In the genomic region with DNA sequence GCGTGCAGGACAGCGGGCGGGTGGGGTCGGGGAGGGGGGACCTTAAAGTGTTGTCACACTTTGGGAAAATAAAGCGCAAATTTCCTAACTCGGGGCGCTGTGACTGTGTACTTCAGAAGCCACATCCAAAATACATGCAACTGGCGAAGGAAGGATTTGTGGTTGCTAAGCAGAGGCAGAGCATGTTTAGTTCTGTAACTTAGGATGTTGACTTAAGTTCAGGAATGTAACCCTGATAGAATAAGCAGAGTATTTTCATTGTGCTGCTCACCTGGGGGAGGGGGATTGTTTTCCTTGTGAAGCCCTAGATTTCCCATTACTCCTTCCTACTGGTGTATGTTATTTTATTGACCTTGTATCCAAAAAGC, we compare ENCODE assay signal across 7 cellular contexts. TPM values are rescaled to one million over a fixed set of nuclear protein-coding genes. Genes with fewer than 3 reads are reported as not detected.
DNase-seq lines count a peak whose midpoint lies in the region; ATAC-seq and TF ChIP-seq lines count a peak whose summit lies in the region.

No MANE protein-coding gene starts in this region.

- H2AFZ ChIP-seq in H9 (ENCODE audit: low read length) (no peak overlapping the region), neural cell (ENCODE audit: low read depth, low read length) (no peak overlapping the region)

- H3K14ac ChIP-seq in H9 (ENCODE audit: insufficient read depth, low read length), result no peak overlapping the region

- H4K91ac ChIP-seq in H9 (ENCODE audit: insufficient read length, low read depth, low read length), result no peak overlapping the region

- peaks cover 41% of the 10 kb centered on the region in 2 experiments for H3K4me1 Mint-ChIP-seq in H9

- H2BK15ac ChIP-seq in H9 (ENCODE audit: low read depth, low read length), result no peak overlapping the region

- H4K20me1 ChIP-seq in H9 (ENCODE audit: control insufficient read depth, insufficient read depth, insufficient read length) (no peaks in the 10 kb centered on the region), neural cell (ENCODE audit: insufficient read depth) (no peaks in the 10 kb centered on the region)

- H2BK5ac ChIP-seq in H9 (ENCODE audit: insufficient read length, low read length), result no peak overlapping the region

- H3K9me3 ChIP-seq in H9 (ENCODE audit: control insufficient read depth, low read depth, low read length), result no peaks in the 10 kb centered on the region
- H3K9me3 ChIP-seq in neural cell (ENCODE audit: low read length), result no peaks in the 10 kb centered on the region

- H3K23ac ChIP-seq in H9 (ENCODE audit: insufficient read length, low read depth, low read length), result no peak overlapping the region

- TF ChIP-seq CTCF in H9 (conservative IDR thresholded peaks at IDR 0.05) (no peak), neural cell (IDR thresholded peaks at IDR 0.05; ENCODE audit: poor library complexity, severe bottlenecking) (no peak)

- no peaks in the 10 kb centered on the region for H3K9me2 ChIP-seq in neural cell (ENCODE audit: insufficient read depth, low read length)

- no peak overlapping the region for H4K5ac ChIP-seq in H9 (ENCODE audit: insufficient read length, low read depth, low read length)

- H3K27me3 Mint-ChIP-seq in H9 (ENCODE audit: low read depth), result peaks cover 37% of the 10 kb centered on the region

- peaks cover 16% of the 10 kb centered on the region; the same call in 1 of the 2 replicates for H3K4me1 ChIP-seq in H9 (ENCODE audit: insufficient read depth, low read length)

- H2BK120ac ChIP-seq in H9 (ENCODE audit: low read depth, low read length, poor library complexity, severe bottlenecking), result no peak overlapping the region

- TF ChIP-seq RAD21 in neural cell (conservative IDR thresholded peaks at IDR 0.05), result no peak

- peak overlapping the region; percentile 64 to 83 for H3K4me3 Mint-ChIP-seq in H9

- peaks cover 4% of the 10 kb centered on the region for H3F3A ChIP-seq in neural cell (ENCODE audit: insufficient read depth, low read length, poor library complexity, severe bottlenecking)

- peaks cover 9% of the 10 kb centered on the region for H3K23me2 ChIP-seq in H9 (ENCODE audit: insufficient read length, low read depth, low read length, poor library complexity, severe bottlenecking)

- peak overlapping the region; percentile 60 for H3K4me3 ChIP-seq in neural cell (ENCODE audit: low read length)

- H3K27ac Mint-ChIP-seq in H9, result no peak overlapping the region; a peak in 1 of 7 replicates

- H2BK12ac ChIP-seq in H9 (ENCODE audit: insufficient read length, low read depth, low read length), result no peak overlapping the region

- no peak overlapping the region for H3K4ac ChIP-seq in H9 (ENCODE audit: low read depth, low read length)

- H3K36me3 ChIP-seq in neural cell (ENCODE audit: insufficient read depth, low read length), result no peaks in the 10 kb centered on the region

- no peak overlapping the region for H2AK5ac ChIP-seq in H9 (ENCODE audit: insufficient read length, low read length)

- H3K18ac ChIP-seq in H9 (ENCODE audit: insufficient read length, low read depth, low read length), result peak overlapping the region; percentile 63

- peaks cover 0 to 5% (median 3%) of the 10 kb centered on the region in 3 experiments; a peak in 6 of 7 replicates for H3K36me3 Mint-ChIP-seq in H9 (ENCODE audit: insufficient read depth in 1 of 3, low read depth in 3 of 3)

- H3K79me2 ChIP-seq in H9 (ENCODE audit: insufficient read depth, low read length) (no peaks in the 10 kb centered on the region), neural cell (replicated peaks; ENCODE audit: insufficient read depth, low read length) (peaks cover 30% of the 10 kb centered on the region)

- H3T11ph ChIP-seq in H9 (ENCODE audit: low read length), result no peak overlapping the region

- no peak overlapping the region for H3K27ac ChIP-seq in H9 (ENCODE audit: insufficient read length, low read depth, low read length)
- H3K27ac ChIP-seq in epithelial cell of prostate, result peak overlapping the region; percentile 88
- no peak overlapping the region for H3K27ac ChIP-seq in neural cell (ENCODE audit: low read length)

- no peak for DNase-seq in H9
- DNase-seq in RPMI7951 (ENCODE audit: low read depth), result peak; percentile 51
- DNase-seq in epithelial cell of prostate (ENCODE audit: low read depth, low spot score), result no peak
- DNase-seq in NCI-H526 (lab: John Stamatoyannopoulos, UW), result no peak

- H4K8ac ChIP-seq in H9 (replicated peaks; ENCODE audit: insufficient read length, low read depth, low read length), result no peak overlapping the region

- H3K9me3 Mint-ChIP-seq in H9, result no peaks in the 10 kb centered on the region

- TF ChIP-seq EP300 in neural cell (conservative IDR thresholded peaks at IDR 0.05; ENCODE audit: poor library complexity, severe bottlenecking), result no peak

- ATAC-seq in HG02938 (IDR thresholded peaks at IDR 0.05; ENCODE audit: unreplicated experiment) (no peak), HG03442 (IDR thresholded peaks at IDR 0.05; ENCODE audit: unreplicated experiment) (no peak)

- no peaks in the 10 kb centered on the region for H3K79me1 ChIP-seq in H9 (ENCODE audit: insufficient read depth, low read depth, low read length, poor library complexity, severe bottlenecking)

- H3K4me2 ChIP-seq in H9 (ENCODE audit: insufficient read depth, insufficient read length, low read length), result peak overlapping the region; percentile 97
- no peak overlapping the region for H3K4me2 ChIP-seq in neural cell (ENCODE audit: low read length)

- no peak overlapping the region for H3K9ac ChIP-seq in H9 (ENCODE audit: extremely low read depth, insufficient read length, low read length)
- no peak overlapping the region for H3K9ac ChIP-seq in neural cell (ENCODE audit: low read length)

- no CpG with 5 or more reads among the region's 8 CpGs for WGBS in H9 (ENCODE audit: extremely low coverage, insufficient read length, low lambda C conversion rate)

- no peak overlapping the region for H3K56ac ChIP-seq in H9 (ENCODE audit: insufficient read length, low read depth, low read length)

- H3K27me3 ChIP-seq in H9 (ENCODE audit: insufficient read depth, low read length), result peaks cover 6% of the 10 kb centered on the region; the same call in 1 of the 2 replicates
- H3K27me3 ChIP-seq in neural cell (ENCODE audit: insufficient read depth, low read depth, low read length), result no peaks in the 10 kb centered on the region

- no peak overlapping the region for H2BK20ac ChIP-seq in H9 (ENCODE audit: low read depth, low read length, poor library complexity, severe bottlenecking)

TF ChIP-seq in neural cell, 6 proteins besides CTCF, POLR2A, EP300 and RAD21:
- TF ChIP-seq REST (IDR thresholded peaks at IDR 0.05; ENCODE audit: borderline replicate concordance) (no peak), SMC3 (conservative IDR thresholded peaks at IDR 0.05; ENCODE audit: poor library complexity) (no peak), EZH2 (IDR thresholded peaks at IDR 0.05; ENCODE audit: borderline replicate concordance, insufficient read depth, low read length, poor library complexity, severe bottlenecking) (no peak), TAF1 (IDR thresholded peaks at IDR 0.05; ENCODE audit: low read depth) (no peak), POLR2AphosphoS5 (IDR thresholded peaks at IDR 0.05) (no peak), MXI1 (conservative IDR thresholded peaks at IDR 0.05; ENCODE audit: poor library complexity, severe bottlenecking) (no peak)

RNA-seq across cellular contexts. Expression of gene FAM53B, which starts 0.5 kb away (rescaled TPM):
- total RNA-seq in H9 (2021), result 10.6 and 11.5 TPM in 2 replicates
- 6.7 and 7.3 TPM in 2 replicates for total RNA-seq in RPMI7951 (2014; rRNA removed; shearing (Covaris generic))
- 21.8 and 28.6 TPM in 2 replicates for polyA plus RNA-seq in neural cell
- polyA minus RNA-seq in neural cell, result 83.6 and 99.3 TPM in 2 replicates

RNA-seq across cellular contexts. Expression of gene EEF1AKMT2, which starts 47.0 kb away (rescaled TPM):
- 17.8 and 19.0 TPM in 2 replicates for total RNA-seq in H9 (2021)
- total RNA-seq in RPMI7951 (2014; rRNA removed; shearing (Covaris generic)), result 24.1 and 31.1 TPM in 2 replicates
- 47.4 and 63.7 TPM in 2 replicates for polyA plus RNA-seq in neural cell
- polyA minus RNA-seq in neural cell, result 51.4 and 55.0 TPM in 2 replicates

RNA-seq across cellular contexts. Expression of gene ABRAXAS2, which starts 56.9 kb away (rescaled TPM):
- 11.4 and 12.2 TPM in 2 replicates for total RNA-seq in H9 (2021)
- total RNA-seq in RPMI7951 (2014; rRNA removed; shearing (Covaris generic)), result 11.2 and 13.3 TPM in 2 replicates
- 19.9 and 22.3 TPM in 2 replicates for polyA plus RNA-seq in neural cell
- 27.3 and 29.1 TPM in 2 replicates for polyA minus RNA-seq in neural cell
